In genomic region chr7:55140221-55140980, GRCh38 we compare ENCODE assay signal across 8 cellular contexts.
DNase-seq lines count a peak whose midpoint lies in the region; ATAC-seq and TF ChIP-seq lines count a peak whose summit lies in the region.

No MANE protein-coding gene starts in this region.

- no peak overlapping the region for H2AFZ ChIP-seq in SK-N-SH (ENCODE audit: low read depth)

- TF ChIP-seq CTCF in SK-N-SH (IDR thresholded peaks at IDR 0.05) (no peak), prostate gland (IDR thresholded peaks at IDR 0.05) (no peak)

- H3K27me3 ChIP-seq in SK-N-SH (ENCODE audit: insufficient read depth) (no peaks in the 10 kb centered on the region), prostate gland (replicated peaks; ENCODE audit: insufficient read depth) (no peaks in the 10 kb centered on the region)

- peaks cover 7% of the 10 kb centered on the region for H3F3A ChIP-seq in SK-N-SH (replicated peaks; ENCODE audit: insufficient read depth)

- H3K9me3 ChIP-seq in SK-N-SH = no peaks in the 10 kb centered on the region
- H3K9me3 ChIP-seq in prostate gland = no peaks in the 10 kb centered on the region

- no peak overlapping the region for H3K9ac ChIP-seq in SK-N-SH

- no peaks in the 10 kb centered on the region for H3K9me2 ChIP-seq in SK-N-SH

- no peaks in the 10 kb centered on the region for H4K20me1 ChIP-seq in SK-N-SH (ENCODE audit: insufficient read depth)

- WGBS in SK-N-SH (ENCODE audit: low lambda C conversion rate) = 76% methylated on average over 8 of the region's 8 CpGs
- 18% methylated on average over 8 of the region's 8 CpGs for WGBS in prostate gland

- no peak for TF ChIP-seq POLR2A in prostate gland (IDR thresholded peaks at IDR 0.05)

- TF ChIP-seq EP300 in SK-N-SH (IDR thresholded peaks at IDR 0.05; ENCODE audit: borderline replicate concordance in 1 of 2, low read depth in 1 of 2, low read length in 1 of 2) = no peak

- POLR2A ChIA-PET in SK-N-SH (lab: Yijun Ruan, JAX) = no interaction called here

- peaks cover 66% of the 10 kb centered on the region for H3K79me2 ChIP-seq in SK-N-SH (ENCODE audit: insufficient read depth)

- DNase-seq in NCI-H226 (peak; percentile 21), kidney glomerular epithelial cell (lab: John Stamatoyannopoulos, UW) (peak; percentile 2), OCI-M2 (lab: John Stamatoyannopoulos, UW; ENCODE audit: unreplicated experiment) (no peak), SK-N-SH (no peak), DMS53 treated with DMSO at 0.1 percent for 48 hours (lab: John Stamatoyannopoulos, UW; ENCODE audit: unreplicated experiment) (no peak), prostate gland (ENCODE audit: low spot score) (no peak)

- ATAC-seq in GM18508 (IDR thresholded peaks at IDR 0.05; ENCODE audit: insufficient read depth, unreplicated experiment) (peak; percentile 97), GM21786 (IDR thresholded peaks at IDR 0.05; ENCODE audit: unreplicated experiment) (peak; percentile 98)

- peaks cover 0 to 7% of the 10 kb centered on the region in 2 experiments; a peak in 1 of 4 replicates for H3K4me1 ChIP-seq in SK-N-SH (ENCODE audit: control insufficient read depth in 1 of 2, insufficient read depth in 2 of 2, low read depth in 1 of 2, low read length in 1 of 2)
- H3K4me1 ChIP-seq in prostate gland (replicated peaks) = no peaks in the 10 kb centered on the region

- peaks cover 30 to 74% of the 10 kb centered on the region in 2 experiments for H3K36me3 ChIP-seq in SK-N-SH (replicated peaks in 1 of 2; ENCODE audit: control insufficient read depth in 1 of 2, insufficient read depth in 2 of 2, low read length in 1 of 2)
- H3K36me3 ChIP-seq in prostate gland = no peaks in the 10 kb centered on the region

- no peak for TF ChIP-seq RAD21 in SK-N-SH (IDR thresholded peaks at IDR 0.05; ENCODE audit: low read length)

- H3K4me2 ChIP-seq in SK-N-SH = no peak overlapping the region

- intact Hi-C loops in prostate gland (cut with DNase I) = no loop called here

- H3K4me3 ChIP-seq in SK-N-SH (ENCODE audit: low read depth in 2 of 2, low read length in 1 of 2) (no peak overlapping the region), prostate gland (no peak overlapping the region)

- CTCF ChIA-PET in SK-N-SH (lab: Yijun Ruan, JAX) = interaction anchor here (17.9 kb wide), 1 partner anchor 114 kb away, joined by 211 read pairs; no protein-coding TSS in a partner anchor

- H3K27ac ChIP-seq in SK-N-SH (ENCODE audit: low read depth in 2 of 2, low read length in 1 of 2) = 0 out of 4 replicates have a peak overlapping the region, but pooled peaks of 1 of the 2 experiments have one; percentile 16
- H3K27ac ChIP-seq in prostate gland = no peak overlapping the region

TF ChIP-seq in SK-N-SH, 30 proteins besides CTCF, POLR2A, EP300 and RAD21:
- TF ChIP-seq MAX (IDR thresholded peaks at IDR 0.05; ENCODE audit: low read depth) (no peak), MXI1 (IDR thresholded peaks at IDR 0.05; ENCODE audit: low read depth, low read length) (no peak), RCOR1 (IDR thresholded peaks at IDR 0.05; ENCODE audit: low read length) (no peak), FOXJ3 (CRISPR knock-in tag; IDR thresholded peaks at IDR 0.05) (no peak), YY1 (IDR thresholded peaks at IDR 0.05; ENCODE audit: low read depth) (no peak), CHD2 (IDR thresholded peaks at IDR 0.05; ENCODE audit: low read length, partially characterized antibody) (no peak), SIN3A (IDR thresholded peaks at IDR 0.05; ENCODE audit: borderline replicate concordance, low read depth, low read length) (no peak), GABPA (IDR thresholded peaks at IDR 0.05; ENCODE audit: low read depth) (no peak), TAF1 (IDR thresholded peaks at IDR 0.05; ENCODE audit: borderline replicate concordance, low read depth, low read length) (no peak), FOXM1 (IDR thresholded peaks at IDR 0.05; ENCODE audit: low read depth) (no peak), ELF1 (IDR thresholded peaks at IDR 0.05) (no peak), PBX3 (IDR thresholded peaks at IDR 0.05) (no peak), SMC3 (IDR thresholded peaks at IDR 0.05; ENCODE audit: low read depth, low read length) (no peak), EZH2phosphoT487 (IDR thresholded peaks at IDR 0.05; ENCODE audit: borderline replicate concordance, low read depth) (no peak), NFIC (IDR thresholded peaks at IDR 0.05; ENCODE audit: borderline replicate concordance) (no peak), REST (IDR thresholded peaks at IDR 0.05; ENCODE audit: low read depth, low read length) (no peak), IRF3 (IDR thresholded peaks at IDR 0.05; ENCODE audit: low read depth, low read length) (no peak)
- TF ChIP-seq, protein P1, sequence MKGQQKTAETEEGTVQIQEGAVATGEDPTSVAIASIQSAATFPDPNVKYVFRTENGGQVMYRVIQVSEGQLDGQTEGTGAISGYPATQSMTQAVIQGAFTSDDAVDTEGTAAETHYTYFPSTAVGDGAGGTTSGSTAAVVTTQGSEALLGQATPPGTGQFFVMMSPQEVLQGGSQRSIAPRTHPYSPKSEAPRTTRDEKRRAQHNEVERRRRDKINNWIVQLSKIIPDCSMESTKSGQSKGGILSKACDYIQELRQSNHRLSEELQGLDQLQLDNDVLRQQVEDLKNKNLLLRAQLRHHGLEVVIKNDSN (IDR thresholded peaks at IDR 0.05; ENCODE audit: borderline replicate concordance, low read depth) = no peak
- TF ChIP-seq, protein P2, sequence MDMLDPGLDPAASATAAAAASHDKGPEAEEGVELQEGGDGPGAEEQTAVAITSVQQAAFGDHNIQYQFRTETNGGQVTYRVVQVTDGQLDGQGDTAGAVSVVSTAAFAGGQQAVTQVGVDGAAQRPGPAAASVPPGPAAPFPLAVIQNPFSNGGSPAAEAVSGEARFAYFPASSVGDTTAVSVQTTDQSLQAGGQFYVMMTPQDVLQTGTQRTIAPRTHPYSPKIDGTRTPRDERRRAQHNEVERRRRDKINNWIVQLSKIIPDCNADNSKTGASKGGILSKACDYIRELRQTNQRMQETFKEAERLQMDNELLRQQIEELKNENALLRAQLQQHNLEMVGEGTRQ (IDR thresholded peaks at IDR 0.05; ENCODE audit: borderline replicate concordance, low read depth, low read length) = no peak

Comparison
In these comparisons a context has a peak if more than half of its experiments do, and no peak if none do; other contexts are left out.
1. DNase-seq: peak in NCI-H226 (single experiment) and kidney glomerular epithelial cell (single experiment); none in OCI-M2 (single experiment), SK-N-SH (single experiment), DMS53 treated with DMSO at 0.1 percent for 48 hours (single experiment) and prostate gland (single experiment).